ENCODE assay signal across 9 cellular contexts in the genomic region with DNA sequence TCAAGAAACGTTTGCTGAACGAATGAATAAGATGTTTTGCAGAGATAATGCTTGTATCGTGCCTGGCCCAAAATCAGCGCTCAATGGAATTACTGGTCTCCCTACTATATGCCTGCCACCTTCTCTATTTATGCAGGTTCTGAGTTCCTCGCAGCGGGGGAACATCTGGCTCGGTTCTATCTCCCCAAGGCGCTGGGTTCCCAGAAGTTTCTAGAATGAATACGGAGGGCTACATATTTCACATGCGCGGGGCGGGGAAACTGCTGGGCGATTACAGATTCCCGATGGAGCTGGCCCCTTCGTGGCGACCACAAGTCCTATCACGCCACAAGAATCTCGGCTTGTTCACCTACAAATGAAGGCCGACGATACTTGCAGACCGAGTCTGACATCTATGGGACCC. TPM values are rescaled to one million over a fixed set of nuclear protein-coding genes. Genes with fewer than 3 reads are reported as not detected.
DNase-seq lines count a peak whose midpoint lies in the region; ATAC-seq and TF ChIP-seq lines count a peak whose summit lies in the region.
"Had no signal": no experiment of that assay in that cellular context is flagged by ENCODE, and none has a peak within 500 bp of the region (broad histone marks: within the 10 kb centered on the region; RNA-seq: fewer than 3 reads in every experiment).

No MANE protein-coding gene starts in this region.

- H2AFZ ChIP-seq in PC-3 (ENCODE audit: low read length) = peak overlapping the region; percentile 92

- BruUV-seq in PC-3 (replicated peaks; lab: Mats Ljungman, UMichigan) = TSS peak; percentile 81

- H3K4me3 ChIP-seq in CD8-positive, alpha-beta T cell (ENCODE audit: low read depth, low read length) = peak overlapping the region; percentile 91
- H3K4me3 ChIP-seq in H7 (ENCODE audit: insufficient read depth, low read depth, low read length) (peak overlapping the region; percentile 74), PC-3 (ENCODE audit: low read length) (peak overlapping the region; percentile 79), esophagus (ENCODE audit: low read depth in 1 of 2, low read length in 2 of 2) (peak overlapping the region; percentile 74 to 93), neutrophil (ENCODE audit: low read depth in 1 of 2, low read length in 1 of 2) (peak overlapping the region; percentile 73 to 94)

- H3K27ac ChIP-seq in CD8-positive, alpha-beta T cell (ENCODE audit: low read depth, low read length) = peak overlapping the region; percentile 76
- H3K27ac ChIP-seq in PC-3 (ENCODE audit: low read length) = peak overlapping the region; percentile 93
- peak overlapping the region; percentile 93 to 95 for H3K27ac ChIP-seq in esophagus (ENCODE audit: low read depth in 2 of 2, low read length in 1 of 2)
- H3K27ac ChIP-seq in neutrophil = peak overlapping the region; percentile 79

- H3K9me3 ChIP-seq in CD8-positive, alpha-beta T cell (ENCODE audit: low read length) = no peaks in the 10 kb centered on the region
- H3K9me3 ChIP-seq in PC-3 (ENCODE audit: low read length) (no peaks in the 10 kb centered on the region), esophagus (ENCODE audit: control insufficient read depth in 2 of 2, insufficient read depth in 1 of 2, low read depth in 1 of 2, low read length in 1 of 2) (no peaks in the 10 kb centered on the region), neutrophil (no peaks in the 10 kb centered on the region)

- peaks cover 27% of the 10 kb centered on the region for H3K36me3 Mint-ChIP-seq in CD8-positive, alpha-beta T cell

- peaks cover 41% of the 10 kb centered on the region for H3K4me1 Mint-ChIP-seq in CD8-positive, alpha-beta T cell (ENCODE audit: low read depth)

- H3K27me3 ChIP-seq in CD8-positive, alpha-beta T cell (ENCODE audit: insufficient read depth, low read length) = no peaks in the 10 kb centered on the region
- H3K27me3 ChIP-seq in H7 (ENCODE audit: control insufficient read depth, insufficient read depth, low read length) (no peaks in the 10 kb centered on the region), PC-3 (ENCODE audit: low read length) (no peaks in the 10 kb centered on the region), esophagus (ENCODE audit: control insufficient read depth in 1 of 2, insufficient read depth in 2 of 2, low read length in 2 of 2) (no peaks in the 10 kb centered on the region), neutrophil (no peaks in the 10 kb centered on the region)

- TF ChIP-seq CTCF in CD8-positive, alpha-beta T cell (IDR thresholded peaks at IDR 0.05) = no peak
- TF ChIP-seq CTCF in PC-3 (conservative IDR thresholded peaks at IDR 0.05; ENCODE audit: low read depth, low read length) = no peak
- no peak for TF ChIP-seq CTCF in neutrophil (IDR thresholded peaks at IDR 0.05)

- peak overlapping the region; percentile 89 for H3K4me2 ChIP-seq in PC-3 (ENCODE audit: low read length)

- WGBS in esophagus, 2 donors = 0 to 1% methylated on average over 21 of the region's 21 CpGs

- H3K9me3 Mint-ChIP-seq in CD8-positive, alpha-beta T cell = no peaks in the 10 kb centered on the region

- no peaks in the 10 kb centered on the region for H3F3A ChIP-seq in PC-3 (ENCODE audit: low read length, unreplicated experiment)

- POLR2A ChIA-PET in CD8-positive, alpha-beta T cell (lab: Charles Lee) = interaction anchor here (1.0 to 1.9 kb wide), 11 partner anchors 8 to 239 kb away, joined by 3 to 8 read pairs (median 4); a partner anchor contains a TSS
- POLR2A ChIA-PET in PC-3 (lab: Charles Lee; ENCODE audit: unreplicated experiment) = interaction anchor here (0.6 to 1.0 kb wide), 3 partner anchors 24 to 290 kb away, joined by 3 to 4 read pairs (median 3); no protein-coding TSS in a partner anchor

- H3K27ac Mint-ChIP-seq in CD8-positive, alpha-beta T cell = peak overlapping the region; percentile 98

- no peaks in the 10 kb centered on the region for H3K27me3 Mint-ChIP-seq in CD8-positive, alpha-beta T cell (ENCODE audit: low read depth)

- intact Hi-C loops in CD8-positive, alpha-beta T cell (cut with DNase I, micrococcal nuclease) = loop anchor here (1.0 to 10.0 kb wide), 12 partner anchors 21 to 500 kb away; a partner anchor contains a TSS
- intact Hi-C loops in PC-3 (cut with micrococcal nuclease) = loop anchor here (1.0 to 5.0 kb wide), 5 partner anchors 21 to 237 kb away; a partner anchor contains a TSS

- H3K4me1 ChIP-seq in CD8-positive, alpha-beta T cell (ENCODE audit: insufficient read depth, low read length) = peaks cover 25% of the 10 kb centered on the region
- H3K4me1 ChIP-seq in PC-3 (ENCODE audit: insufficient read depth, low read length) (peaks cover 27% of the 10 kb centered on the region), esophagus (ENCODE audit: control insufficient read depth in 2 of 2, insufficient read depth in 2 of 2, low read length in 1 of 2) (no peaks in the 10 kb centered on the region), neutrophil (ENCODE audit: control insufficient read depth in 1 of 2, insufficient read depth in 1 of 2, low read depth in 1 of 2, low read length in 1 of 2) (peaks cover 20 to 29% of the 10 kb centered on the region in 2 experiments)

- H3K9ac ChIP-seq in PC-3 (ENCODE audit: low read length) = peak overlapping the region; percentile 95

- DNase-seq in CD8-positive, alpha-beta T cell = peak in 1 of 7 experiments; percentile 10
- DNase-seq in H7 (no peak), PC-3 (no peak), DMS53 treated with DMSO at 0.1 percent for 48 hours (lab: John Stamatoyannopoulos, UW; ENCODE audit: unreplicated experiment) (no peak), iPS-NIHi7 (ENCODE audit: extremely low spot score) (no peak)
- DNase-seq in stimulated activated CD8-positive, alpha-beta memory T cell treated with anti-CD3 and anti-CD28 coated beads, Interleukin-4, amount 100 ng/mL, for 48 hours = no peak

- H3K79me2 ChIP-seq in PC-3 (ENCODE audit: low read length) = peaks cover 45% of the 10 kb centered on the region

- no peaks in the 10 kb centered on the region for H3K9me2 ChIP-seq in PC-3 (replicated peaks; ENCODE audit: low read length)

- H4K20me1 ChIP-seq in PC-3 (ENCODE audit: low read length) = no peaks in the 10 kb centered on the region; the same call in 1 of the 2 replicates

- no peaks in the 10 kb centered on the region for H3K36me3 ChIP-seq in CD8-positive, alpha-beta T cell (ENCODE audit: insufficient read depth, low read length)
- peaks cover 2% of the 10 kb centered on the region; the same call in 1 of the 2 replicates for H3K36me3 ChIP-seq in H7 (replicated peaks; ENCODE audit: control insufficient read depth, insufficient read depth, low read length)
- H3K36me3 ChIP-seq in PC-3 (ENCODE audit: low read depth, low read length) = peaks cover 4% of the 10 kb centered on the region; the same call in 1 of the 2 replicates
- peaks cover 0 to 4% of the 10 kb centered on the region in 2 donors for H3K36me3 ChIP-seq in esophagus (ENCODE audit: control insufficient read depth in 2 of 2, insufficient read depth in 2 of 2, low read length in 1 of 2)
- peaks cover 9% of the 10 kb centered on the region for H3K36me3 ChIP-seq in neutrophil

- peak overlapping the region; percentile 100 for H3K4me3 Mint-ChIP-seq in CD8-positive, alpha-beta T cell

- CTCF ChIA-PET in CD8-positive, alpha-beta T cell (lab: Charles Lee) = interaction anchor here (0.9 to 3.5 kb wide), 7 partner anchors 11 to 240 kb away, joined by 3 to 22 read pairs (median 4); a partner anchor contains a TSS
- CTCF ChIA-PET in PC-3 (lab: Charles Lee) = interaction anchor here (0.7 to 1.3 kb wide), 2 partner anchors 94 to 115 kb away, joined by 3 to 6 read pairs; a partner anchor contains a TSS

- peak; percentile 25 for ATAC-seq in CD8-positive, alpha-beta T cell
- no peak; the same call in 1 of the 2 replicates for ATAC-seq in PC-3

RNA-seq across cellular contexts. Expression of a gene that starts 0.4 kb away (rescaled TPM):
- 10 to 100 TPM; 52.6 to 61.9 TPM for total RNA-seq in CD8-positive, alpha-beta T cell
- 58.4 and 65.6 TPM in 2 replicates for total RNA-seq in H7 (2014; rRNA removed; shearing (Covaris generic))
- total RNA-seq in PC-3 (2014; rRNA removed) = 51.3 and 57.0 TPM in 2 replicates
- 10 to 100 TPM; 31.0 to 37.7 TPM for polyA plus RNA-seq in esophagus

RNA-seq across cellular contexts. Expression of a gene that starts 20.4 kb away (rescaled TPM):
- 10 to 100 TPM; 23.1 to 23.9 TPM for total RNA-seq in CD8-positive, alpha-beta T cell
- 40.6 and 44.4 TPM in 2 replicates for total RNA-seq in H7 (2014; rRNA removed; shearing (Covaris generic))
- 50.6 and 56.1 TPM in 2 replicates for total RNA-seq in PC-3 (2014; rRNA removed)
- polyA plus RNA-seq in esophagus = 10 to 100 TPM; 27.2 to 31.6 TPM

RNA-seq across cellular contexts. Expression of a gene that starts 37.9 kb away (rescaled TPM):
- total RNA-seq in CD8-positive, alpha-beta T cell = not detected
- total RNA-seq in H7 (2014; rRNA removed; shearing (Covaris generic)) = not detected in 2 replicates
- total RNA-seq in PC-3 (2014; rRNA removed) = not detected in 2 replicates
- polyA plus RNA-seq in esophagus = not detected
- total RNA-seq: LHCN-M2 had no signal

RNA-seq across cellular contexts. Expression of a gene that starts 39.9 kb away (rescaled TPM):
- 100 to 1,000 TPM; 121 to 123 TPM for total RNA-seq in CD8-positive, alpha-beta T cell
- total RNA-seq in H7 (2014; rRNA removed; shearing (Covaris generic)) = 567 and 667 TPM in 2 replicates
- total RNA-seq in PC-3 (2014; rRNA removed) = 522 and 538 TPM in 2 replicates
- 100 to 1,000 TPM in 1 of 2 donors, 10 to 100 TPM in 1; 94.2 to 210 TPM for polyA plus RNA-seq in esophagus

RNA-seq across cellular contexts. Expression of a gene that starts 51.3 kb away (rescaled TPM):
- total RNA-seq in CD8-positive, alpha-beta T cell = 100 to 1,000 TPM; 192 to 193 TPM
- 31.1 and 38.8 TPM in 2 replicates for total RNA-seq in H7 (2014; rRNA removed; shearing (Covaris generic))
- 84.7 and 85.5 TPM in 2 replicates for total RNA-seq in PC-3 (2014; rRNA removed)
- 10 to 100 TPM; 42.3 to 42.4 TPM for polyA plus RNA-seq in esophagus
